In the genomic region with DNA sequence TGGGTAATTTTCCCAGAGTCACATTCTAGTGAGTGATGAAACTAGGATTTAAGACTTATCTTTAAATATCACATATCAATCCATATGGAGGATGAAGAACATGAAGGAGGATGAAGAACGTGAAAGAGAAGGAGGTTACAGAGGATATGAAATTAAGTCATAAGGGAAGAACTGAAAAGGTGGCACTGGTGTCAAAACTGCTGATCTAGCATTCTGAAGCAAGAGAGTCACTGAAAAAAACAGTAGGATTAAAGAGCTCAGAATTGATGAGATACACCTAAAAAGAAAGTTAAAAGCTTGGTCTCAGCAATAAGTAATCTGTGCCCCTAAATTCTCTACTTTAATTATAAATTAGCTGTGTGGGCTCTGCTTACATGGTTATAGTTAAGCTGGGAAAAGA, we compare ENCODE assay signal across 21 cellular contexts.
DNase-seq lines count a peak whose midpoint lies in the region; ATAC-seq, FAIRE-seq and TF ChIP-seq lines count a peak whose summit lies in the region.
"Had no signal": no experiment of that assay in that cellular context is flagged by ENCODE, and none has a peak within 500 bp of the region (broad histone marks: within the 10 kb centered on the region; RNA-seq: fewer than 3 reads in every experiment).

No MANE protein-coding gene starts in this region.

- BruUV-seq in K562 (replicated peaks; lab: Mats Ljungman, UMichigan), result no TSS peak

- H3K9me3 ChIP-seq in A549 (no peaks in the 10 kb centered on the region), K562 (replicated peaks; ENCODE audit: control insufficient read depth, insufficient read depth, low read depth, low read length) (no peaks in the 10 kb centered on the region), neutrophil (no peaks in the 10 kb centered on the region), thyroid gland (no peaks in the 10 kb centered on the region)
- H3K9me3 ChIP-seq: SJCRH30 had no signal

- H3K9me1 ChIP-seq in K562 (ENCODE audit: control insufficient read depth, insufficient read depth, low read length), result no peaks in the 10 kb centered on the region

- H3K27me3 ChIP-seq in K562 (ENCODE audit: control insufficient read depth in 2 of 2, insufficient read depth in 2 of 2, low read length in 2 of 2), result no peaks in the 10 kb centered on the region
- H3K27me3 ChIP-seq in neutrophil, result no peaks in the 10 kb centered on the region
- H3K27me3 ChIP-seq in thyroid gland, result no peaks in the 10 kb centered on the region
- H3K27me3 ChIP-seq: BLaER1 treated with 17β-estradiol and CSF1 and Interleukin-3, amounts not matched to agents 10 nM and 100 nM; SJCRH30 had no signal

- WGBS in A549 (ENCODE audit: missing lambda C conversion rate), result 5% methylated on average over 1 of the region's 1 CpG
- 10% methylated on average over 1 of the region's 1 CpG for WGBS in K562 (ENCODE audit: insufficient coverage, low coverage, missing lambda C conversion rate)
- 81 to 89% methylated on average over 1 of the region's 1 CpG for WGBS in thyroid gland, 2 donors

- no peak overlapping the region for H2AFZ ChIP-seq in K562 (ENCODE audit: low read depth, low read length)
- H2AFZ ChIP-seq: GM23248 had no signal

- intact Hi-C loops in K562 (cut with micrococcal nuclease), result no loop called here
- intact Hi-C loops in thyroid gland (cut with DNase I), result no loop called here

- ATAC-seq in A549 (no peak), K562 (no peak), GM19351 (IDR thresholded peaks at IDR 0.05; ENCODE audit: unreplicated experiment) (no peak)
- ATAC-seq: SK-N-SH treated with all-trans-retinoic acid at 6 μM for 48 hours had no signal

- in situ Hi-C loops in K562 (cut with MboI), result no loop called here

- no peaks in the 10 kb centered on the region for H3K4me1 ChIP-seq in A549
- no peaks in the 10 kb centered on the region for H3K4me1 ChIP-seq in K562 (replicated peaks in 1 of 2; ENCODE audit: control insufficient read depth in 2 of 2, insufficient read depth in 2 of 2, low read length in 2 of 2)
- peaks cover 15 to 19% of the 10 kb centered on the region in 2 experiments for H3K4me1 ChIP-seq in neutrophil (ENCODE audit: control insufficient read depth in 1 of 2, insufficient read depth in 1 of 2, low read depth in 1 of 2, low read length in 1 of 2)
- no peaks in the 10 kb centered on the region for H3K4me1 ChIP-seq in thyroid gland
- H3K4me1 ChIP-seq: SJCRH30 had no signal

- H3K27ac ChIP-seq in A549 (no peak overlapping the region), K562 (ENCODE audit: extremely low read depth, low read depth, low read length) (no peak overlapping the region), neutrophil (peak overlapping the region; percentile 13), thyroid gland (no peak overlapping the region)
- H3K27ac ChIP-seq: BLaER1 treated with 17β-estradiol and CSF1 and Interleukin-3, amounts not matched to agents 10 nM and 100 nM; GM23248; SJCRH30 had no signal

- H3K4me2 ChIP-seq in A549 (no peak overlapping the region), K562 (ENCODE audit: insufficient read depth, low read length) (no peak overlapping the region)

- CTCF ChIA-PET in A549 (lab: Yijun Ruan, JAX) (no interaction called here), K562 (lab: Yijun Ruan, JAX; ENCODE audit: low intra/inter-chr PET ratio) (no interaction called here)

- no peak overlapping the region for H3K4me3 ChIP-seq in A549
- no peak overlapping the region for H3K4me3 ChIP-seq in K562
- H3K4me3 ChIP-seq in neutrophil (ENCODE audit: low read depth in 1 of 2, low read length in 1 of 2), result no peak overlapping the region
- H3K4me3 ChIP-seq in thyroid gland (replicated peaks in 1 of 3), result no peak overlapping the region
- H3K4me3 ChIP-seq: BLaER1 treated with 17β-estradiol and CSF1 and Interleukin-3, amounts not matched to agents 10 nM and 100 nM; GM23248; SJCRH30 had no signal

- no peaks in the 10 kb centered on the region for H4K20me1 ChIP-seq in K562 (replicated peaks; ENCODE audit: control insufficient read depth, insufficient read depth, low read length)
- H4K20me1 ChIP-seq: BLaER1 treated with 17β-estradiol and CSF1 and Interleukin-3, amounts not matched to agents 10 nM and 100 nM had no signal

- FAIRE-seq in A549 (lab: Jason Lieb, UNC), result no peak
- FAIRE-seq in K562 (lab: Jason Lieb, UNC), result no peak
- FAIRE-seq: GM18507 had no signal

- DNase-seq in SHP77 treated with DMSO at 0.1 percent for 48 hours (lab: John Stamatoyannopoulos, UW), result peak; percentile 35
- no peak for DNase-seq in SHP77 (lab: John Stamatoyannopoulos, UW)
- no peak for DNase-seq in A549 (ENCODE audit: low read depth in 1 of 2, low spot score in 1 of 2)
- DNase-seq in K562 (ENCODE audit: extremely low read depth in 1 of 4, low spot score in 3 of 4), result no peak
- no peak for DNase-seq in thyroid gland
- no peak for DNase-seq in activated CD8-positive, alpha-beta memory T cell treated with anti-CD3 and anti-CD28 coated beads for 24 hours
- DNase-seq: 8988T; CD4-positive, alpha-beta memory T cell; DMS53; H9; KBM-7; NCI-H1694 treated with DMSO at 0.1 percent for 48 hours; NCI-H2227 treated with DMSO at 0.1 percent for 48 hours; NCI-H526 treated with DMSO at 0.1 percent for 48 hours; SJCRH30 had no signal

- H3K79me2 ChIP-seq in K562 (ENCODE audit: control insufficient read depth, insufficient read depth, low read length), result no peaks in the 10 kb centered on the region

- TF ChIP-seq RAD21 in A549 (conservative IDR thresholded peaks at IDR 0.05 in 1 of 2, IDR thresholded peaks at IDR 0.05 in 1 of 2) (no peak), K562 (CRISPR knock-in tag; conservative IDR thresholded peaks at IDR 0.05 in 1 of 2, IDR thresholded peaks at IDR 0.05 in 1 of 2) (no peak)

- POLR2A ChIA-PET in A549 (lab: Yijun Ruan, JAX), result no interaction called here
- POLR2A ChIA-PET in K562 (lab: Yijun Ruan, JAX), result no interaction called here

- no peak overlapping the region for H3K9ac ChIP-seq in K562 (ENCODE audit: insufficient read depth in 1 of 2, low read depth in 2 of 2, low read length in 2 of 2)
- H3K9ac ChIP-seq: BLaER1 treated with 17β-estradiol and CSF1 and Interleukin-3, amounts not matched to agents 10 nM and 100 nM; GM23248 had no signal

- no peak for TF ChIP-seq POLR2A in A549 (IDR thresholded peaks at IDR 0.05; ENCODE audit: low read length)
- no peak for TF ChIP-seq POLR2A in K562 (conservative IDR thresholded peaks at IDR 0.05)
- no peak for TF ChIP-seq POLR2A in thyroid gland (IDR thresholded peaks at IDR 0.05)

- TF ChIP-seq EP300 in A549 (IDR thresholded peaks at IDR 0.05) (no peak), K562 (IDR thresholded peaks at IDR 0.05; ENCODE audit: low read length) (no peak)

- TF ChIP-seq CTCF in A549 (IDR thresholded peaks at IDR 0.05) (no peak), K562 (IDR thresholded peaks at IDR 0.05 in 2 of 3, conservative IDR thresholded peaks at IDR 0.05 in 1 of 3; ENCODE audit: insufficient read depth in 2 of 3, low read depth in 1 of 3, low read length in 3 of 3) (no peak), neutrophil (IDR thresholded peaks at IDR 0.05) (no peak), thyroid gland (IDR thresholded peaks at IDR 0.05) (no peak)

- H3K36me3 ChIP-seq in K562 (ENCODE audit: control insufficient read depth, insufficient read depth, low read length) (no peaks in the 10 kb centered on the region), neutrophil (no peaks in the 10 kb centered on the region), thyroid gland (no peaks in the 10 kb centered on the region)
- H3K36me3 ChIP-seq: SJCRH30 had no signal

TF ChIP-seq in A549, 52 proteins besides CTCF, POLR2A, EP300 and RAD21:
- TF ChIP-seq NR3C1 (IDR thresholded peaks at IDR 0.05), result no peak
- TF ChIP-seq MAFK (IDR thresholded peaks at IDR 0.05; ENCODE audit: partially characterized antibody), result peak; percentile 86
- no peak for TF ChIP-seq CEBPB (IDR thresholded peaks at IDR 0.05)
- no peak for TF ChIP-seq CHD4 (IDR thresholded peaks at IDR 0.05; ENCODE audit: borderline replicate concordance)
- TF ChIP-seq KDM1A (IDR thresholded peaks at IDR 0.05; ENCODE audit: low read depth), result no peak
TF ChIP-seq in A549: peak in this region for 1.

TF ChIP-seq in K562, 482 proteins besides CTCF, POLR2A, EP300 and RAD21 (continues in another document):
- TF ChIP-seq SAFB2 (IDR thresholded peaks at IDR 0.05; ENCODE audit: borderline replicate concordance, low read depth, low read length, severe bottlenecking), result no peak
- TF ChIP-seq MAFF (IDR thresholded peaks at IDR 0.05; ENCODE audit: low read length), result peak; percentile 61
- peak; percentile 29; the same call in 1 of the 2 replicates for TF ChIP-seq C11orf30 (IDR thresholded peaks at IDR 0.05; ENCODE audit: low read depth)
- TF ChIP-seq YY1 (IDR thresholded peaks at IDR 0.05; ENCODE audit: borderline replicate concordance in 1 of 3, control insufficient read depth in 1 of 3, extremely low read depth in 1 of 3, insufficient read depth in 3 of 3, insufficient read length in 1 of 3, insufficient replicate concordance in 2 of 3, low read depth in 1 of 3, low read length in 2 of 3), result no peak
- no peak for TF ChIP-seq LCOR (CRISPR knock-in tag; IDR thresholded peaks at IDR 0.05)
- no peak for TF ChIP-seq HNRNPLL (IDR thresholded peaks at IDR 0.05; ENCODE audit: low read depth, low read length, poor library complexity, severe bottlenecking)
- TF ChIP-seq MAFK (IDR thresholded peaks at IDR 0.05; ENCODE audit: low read length), result peak; percentile 56; the same call in 1 of the 2 replicates
- no peak for TF ChIP-seq SREBF1 (IDR thresholded peaks at IDR 0.05; ENCODE audit: borderline replicate concordance, low read depth, low read length)
- no peak for TF ChIP-seq ZNF133 (CRISPR knock-in tag; IDR thresholded peaks at IDR 0.05)
- TF ChIP-seq FOXM1 (IDR thresholded peaks at IDR 0.05; ENCODE audit: low read depth), result no peak
- TF ChIP-seq FOXM1 (CRISPR knock-in tag; IDR thresholded peaks at IDR 0.05; ENCODE audit: low read depth), result no peak
- peak; percentile 63 for TF ChIP-seq ZNF316 (IDR thresholded peaks at IDR 0.05)
- peak; percentile 39 for TF ChIP-seq MAFG (tag; conservative IDR thresholded peaks at IDR 0.05)
